In genomic region chr4:47490550-47490949, GRCh38 we compare ENCODE assay signal across 8 cellular contexts.
DNase-seq lines count a peak whose midpoint lies in the region; ATAC-seq and TF ChIP-seq lines count a peak whose summit lies in the region.

No MANE protein-coding gene starts in this region.

- peaks cover 77% of the 10 kb centered on the region for H3K4me1 ChIP-seq in DND-41 (ENCODE audit: insufficient read depth, low read length)

- peak overlapping the region; percentile 24; the same call in 1 of the 2 replicates for H3K4me2 ChIP-seq in DND-41 (ENCODE audit: insufficient read depth, low read length)

- H3K9ac ChIP-seq in DND-41 (ENCODE audit: low read depth, low read length): no peak overlapping the region

- H4K20me1 ChIP-seq in DND-41 (ENCODE audit: insufficient read depth, low read length): no peaks in the 10 kb centered on the region

- peaks cover 79% of the 10 kb centered on the region for H3K79me2 ChIP-seq in DND-41 (ENCODE audit: insufficient read depth, low read length)

- no peak overlapping the region for H2AFZ ChIP-seq in DND-41 (ENCODE audit: low read depth, low read length)

- peak; percentile 67 for TF ChIP-seq CTCF in DND-41 (IDR thresholded peaks at IDR 0.05; ENCODE audit: borderline replicate concordance, extremely low read depth, low read length, poor library complexity, severe bottlenecking)
- TF ChIP-seq CTCF in RWPE1 (conservative IDR thresholded peaks at IDR 0.05; ENCODE audit: low read depth): peak; percentile 18; the same call in 1 of the 2 replicates
- TF ChIP-seq CTCF in fibroblast of pulmonary artery (IDR thresholded peaks at IDR 0.05; ENCODE audit: low read length, missing control alignments): peak; percentile 52

- POLR2A ChIA-PET in RWPE1 (lab: Yijun Ruan, JAX; ENCODE audit: low non-redundant PET): no interaction called here

- no peak overlapping the region for H3K4me3 ChIP-seq in DND-41 (ENCODE audit: low read depth in 1 of 2, low read length in 2 of 2)
- H3K4me3 ChIP-seq in fibroblast of pulmonary artery (replicated peaks; ENCODE audit: low read depth, low read length): no peak overlapping the region

- H3K9me3 ChIP-seq in DND-41 (ENCODE audit: insufficient read depth, low read length, severe bottlenecking): no peaks in the 10 kb centered on the region

- DNase-seq in DND-41: peak; percentile 30
- DNase-seq in RWPE1 (ENCODE audit: low spot score): peak; percentile 27
- peak; percentile 63 for DNase-seq in fibroblast of pulmonary artery (ENCODE audit: low read depth)
- DNase-seq in stimulated activated CD8-positive, alpha-beta memory T cell treated with anti-CD3 and anti-CD28 coated beads, Interleukin-4, amount 100 ng/mL, for 48 hours: peak; percentile 28
- no peak for DNase-seq in NCI-H146 (lab: John Stamatoyannopoulos, UW)
- no peak for DNase-seq in NCI-H2107 (lab: John Stamatoyannopoulos, UW)

- H3K36me3 ChIP-seq in DND-41 (ENCODE audit: insufficient read depth, low read length): no peaks in the 10 kb centered on the region; the same call in 1 of the 2 replicates

- H3K27me3 ChIP-seq in DND-41 (ENCODE audit: insufficient read depth, low read length, poor library complexity): no peaks in the 10 kb centered on the region

- H3K27ac ChIP-seq in DND-41 (ENCODE audit: low read length): no peak overlapping the region
- H3K27ac ChIP-seq in RWPE1: no peak overlapping the region

- CTCF ChIA-PET in RWPE1 (lab: Yijun Ruan, JAX): interaction anchor here (0.7 kb wide), 1 partner anchor 19 kb away, joined by 4 read pairs; no protein-coding TSS in a partner anchor

- ATAC-seq in DND-41 (ENCODE audit: insufficient read depth, low read depth) (peak; percentile 85), GM19324 (IDR thresholded peaks at IDR 0.05; ENCODE audit: low FRiP score, unreplicated experiment) (peak; percentile 70), HG03135 (IDR thresholded peaks at IDR 0.05; ENCODE audit: unreplicated experiment) (peak; percentile 76)

Comparison
In these comparisons a context has a peak if more than half of its experiments do, and no peak if none do; other contexts are left out.
1. DNase-seq: peak in DND-41 (single experiment), RWPE1 (single experiment), fibroblast of pulmonary artery (single experiment) and stimulated activated CD8-positive, alpha-beta memory T cell treated with anti-CD3 and anti-CD28 coated beads, Interleukin-4, amount 100 ng/mL, for 48 hours (single experiment); none in NCI-H146 (single experiment) and NCI-H2107 (single experiment).
2. Peak in every context shown above with its lines, with median percentiles within 50 percentile points of each other: ATAC-seq and CTCF ChIP-seq.